Comparison of ENCODE assay signal across 1 cellular context in the genomic region with DNA sequence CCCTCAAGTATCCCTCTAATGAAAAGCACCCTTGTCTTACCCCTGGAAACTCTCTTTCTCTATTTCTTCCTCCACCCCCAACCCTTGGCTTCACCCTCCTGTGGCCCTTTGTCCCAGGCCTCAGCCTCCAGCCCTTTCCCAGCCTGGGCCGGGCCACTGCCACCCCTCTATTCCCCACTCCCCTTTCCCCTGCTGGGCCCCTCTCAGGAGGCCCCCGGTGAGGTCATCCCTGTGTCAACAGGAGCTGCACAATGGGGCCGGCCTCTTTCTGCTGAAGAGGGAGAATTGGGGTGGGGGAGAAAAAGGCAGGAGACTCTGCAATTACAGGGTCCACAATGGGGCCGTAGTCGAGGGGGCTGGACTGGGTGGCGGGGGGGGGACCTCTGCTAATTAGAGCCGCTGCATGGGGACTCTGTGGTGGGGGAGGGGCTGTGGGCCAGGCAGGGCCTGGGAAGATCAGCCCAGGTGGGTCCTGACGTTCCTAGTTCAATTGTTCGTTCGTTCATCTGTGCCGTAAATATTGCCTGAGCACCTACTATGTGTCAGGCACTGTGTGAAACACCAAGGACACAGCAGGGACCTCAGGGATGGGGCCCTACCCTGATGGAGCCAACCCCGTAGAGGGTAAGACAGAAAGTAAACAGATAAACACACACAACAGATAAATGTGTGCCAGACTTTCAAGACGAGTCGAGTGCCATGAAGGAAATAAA.
TF ChIP-seq lines count a peak whose summit lies in the region.

No MANE protein-coding gene starts in this region.

TF ChIP-seq in HepG2, 621 proteins besides CTCF, POLR2A, EP300 and RAD21 (continued from another document and continues in another):
- TF ChIP-seq, protein P1, sequence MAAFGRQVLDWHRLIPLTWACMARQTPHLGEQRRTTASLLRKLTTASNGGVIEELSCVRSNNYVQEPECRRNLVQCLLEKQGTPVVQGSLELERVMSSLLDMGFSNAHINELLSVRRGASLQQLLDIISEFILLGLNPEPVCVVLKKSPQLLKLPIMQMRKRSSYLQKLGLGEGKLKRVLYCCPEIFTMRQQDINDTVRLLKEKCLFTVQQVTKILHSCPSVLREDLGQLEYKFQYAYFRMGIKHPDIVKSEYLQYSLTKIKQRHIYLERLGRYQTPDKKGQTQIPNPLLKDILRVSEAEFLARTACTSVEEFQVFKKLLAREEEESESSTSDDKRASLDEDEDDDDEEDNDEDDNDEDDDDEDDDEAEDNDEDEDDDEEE (CRISPR knock-in tag; IDR thresholded peaks at IDR 0.05) = no peak
- no peak for TF ChIP-seq TBL1XR1 (IDR thresholded peaks at IDR 0.05; ENCODE audit: borderline replicate concordance, low read length, partially characterized antibody)
- no peak for TF ChIP-seq GABPA (IDR thresholded peaks at IDR 0.05; ENCODE audit: low read depth, low read length)
- no peak for TF ChIP-seq GABPA (CRISPR knock-in tag; IDR thresholded peaks at IDR 0.05; ENCODE audit: low read depth)
- TF ChIP-seq NR1H2 (CRISPR knock-in tag; IDR thresholded peaks at IDR 0.05; ENCODE audit: borderline replicate concordance, low read depth) = no peak
- no peak for TF ChIP-seq ZNF570 (CRISPR knock-in tag; IDR thresholded peaks at IDR 0.05; ENCODE audit: borderline replicate concordance)
- TF ChIP-seq, protein P2, sequence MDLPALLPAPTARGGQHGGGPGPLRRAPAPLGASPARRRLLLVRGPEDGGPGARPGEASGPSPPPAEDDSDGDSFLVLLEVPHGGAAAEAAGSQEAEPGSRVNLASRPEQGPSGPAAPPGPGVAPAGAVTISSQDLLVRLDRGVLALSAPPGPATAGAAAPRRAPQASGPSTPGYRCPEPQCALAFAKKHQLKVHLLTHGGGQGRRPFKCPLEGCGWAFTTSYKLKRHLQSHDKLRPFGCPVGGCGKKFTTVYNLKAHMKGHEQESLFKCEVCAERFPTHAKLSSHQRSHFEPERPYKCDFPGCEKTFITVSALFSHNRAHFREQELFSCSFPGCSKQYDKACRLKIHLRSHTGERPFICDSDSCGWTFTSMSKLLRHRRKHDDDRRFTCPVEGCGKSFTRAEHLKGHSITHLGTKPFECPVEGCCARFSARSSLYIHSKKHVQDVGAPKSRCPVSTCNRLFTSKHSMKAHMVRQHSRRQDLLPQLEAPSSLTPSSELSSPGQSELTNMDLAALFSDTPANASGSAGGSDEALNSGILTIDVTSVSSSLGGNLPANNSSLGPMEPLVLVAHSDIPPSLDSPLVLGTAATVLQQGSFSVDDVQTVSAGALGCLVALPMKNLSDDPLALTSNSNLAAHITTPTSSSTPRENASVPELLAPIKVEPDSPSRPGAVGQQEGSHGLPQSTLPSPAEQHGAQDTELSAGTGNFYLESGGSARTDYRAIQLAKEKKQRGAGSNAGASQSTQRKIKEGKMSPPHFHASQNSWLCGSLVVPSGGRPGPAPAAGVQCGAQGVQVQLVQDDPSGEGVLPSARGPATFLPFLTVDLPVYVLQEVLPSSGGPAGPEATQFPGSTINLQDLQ (CRISPR knock-in tag; IDR thresholded peaks at IDR 0.05) = no peak
- no peak for TF ChIP-seq SATB2 (CRISPR knock-in tag; IDR thresholded peaks at IDR 0.05)
- TF ChIP-seq JUND (CRISPR knock-in tag; IDR thresholded peaks at IDR 0.05) = peak; percentile 98
- TF ChIP-seq ZNF577 (CRISPR knock-in tag; IDR thresholded peaks at IDR 0.05; ENCODE audit: borderline replicate concordance, low read depth) = no peak
- no peak for TF ChIP-seq ZFP36L2 (CRISPR knock-in tag; IDR thresholded peaks at IDR 0.05)
- TF ChIP-seq, protein P3, sequence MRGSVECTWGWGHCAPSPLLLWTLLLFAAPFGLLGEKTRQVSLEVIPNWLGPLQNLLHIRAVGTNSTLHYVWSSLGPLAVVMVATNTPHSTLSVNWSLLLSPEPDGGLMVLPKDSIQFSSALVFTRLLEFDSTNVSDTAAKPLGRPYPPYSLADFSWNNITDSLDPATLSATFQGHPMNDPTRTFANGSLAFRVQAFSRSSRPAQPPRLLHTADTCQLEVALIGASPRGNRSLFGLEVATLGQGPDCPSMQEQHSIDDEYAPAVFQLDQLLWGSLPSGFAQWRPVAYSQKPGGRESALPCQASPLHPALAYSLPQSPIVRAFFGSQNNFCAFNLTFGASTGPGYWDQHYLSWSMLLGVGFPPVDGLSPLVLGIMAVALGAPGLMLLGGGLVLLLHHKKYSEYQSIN (CRISPR knock-in tag; IDR thresholded peaks at IDR 0.05; ENCODE audit: borderline replicate concordance) = no peak
- TF ChIP-seq, protein P4, sequence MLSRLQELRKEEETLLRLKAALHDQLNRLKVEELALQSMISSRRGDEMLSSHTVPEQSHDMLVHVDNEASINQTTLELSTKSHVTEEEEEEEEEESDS (CRISPR knock-in tag; IDR thresholded peaks at IDR 0.05; ENCODE audit: borderline replicate concordance) = no peak
- TF ChIP-seq, protein P5, sequence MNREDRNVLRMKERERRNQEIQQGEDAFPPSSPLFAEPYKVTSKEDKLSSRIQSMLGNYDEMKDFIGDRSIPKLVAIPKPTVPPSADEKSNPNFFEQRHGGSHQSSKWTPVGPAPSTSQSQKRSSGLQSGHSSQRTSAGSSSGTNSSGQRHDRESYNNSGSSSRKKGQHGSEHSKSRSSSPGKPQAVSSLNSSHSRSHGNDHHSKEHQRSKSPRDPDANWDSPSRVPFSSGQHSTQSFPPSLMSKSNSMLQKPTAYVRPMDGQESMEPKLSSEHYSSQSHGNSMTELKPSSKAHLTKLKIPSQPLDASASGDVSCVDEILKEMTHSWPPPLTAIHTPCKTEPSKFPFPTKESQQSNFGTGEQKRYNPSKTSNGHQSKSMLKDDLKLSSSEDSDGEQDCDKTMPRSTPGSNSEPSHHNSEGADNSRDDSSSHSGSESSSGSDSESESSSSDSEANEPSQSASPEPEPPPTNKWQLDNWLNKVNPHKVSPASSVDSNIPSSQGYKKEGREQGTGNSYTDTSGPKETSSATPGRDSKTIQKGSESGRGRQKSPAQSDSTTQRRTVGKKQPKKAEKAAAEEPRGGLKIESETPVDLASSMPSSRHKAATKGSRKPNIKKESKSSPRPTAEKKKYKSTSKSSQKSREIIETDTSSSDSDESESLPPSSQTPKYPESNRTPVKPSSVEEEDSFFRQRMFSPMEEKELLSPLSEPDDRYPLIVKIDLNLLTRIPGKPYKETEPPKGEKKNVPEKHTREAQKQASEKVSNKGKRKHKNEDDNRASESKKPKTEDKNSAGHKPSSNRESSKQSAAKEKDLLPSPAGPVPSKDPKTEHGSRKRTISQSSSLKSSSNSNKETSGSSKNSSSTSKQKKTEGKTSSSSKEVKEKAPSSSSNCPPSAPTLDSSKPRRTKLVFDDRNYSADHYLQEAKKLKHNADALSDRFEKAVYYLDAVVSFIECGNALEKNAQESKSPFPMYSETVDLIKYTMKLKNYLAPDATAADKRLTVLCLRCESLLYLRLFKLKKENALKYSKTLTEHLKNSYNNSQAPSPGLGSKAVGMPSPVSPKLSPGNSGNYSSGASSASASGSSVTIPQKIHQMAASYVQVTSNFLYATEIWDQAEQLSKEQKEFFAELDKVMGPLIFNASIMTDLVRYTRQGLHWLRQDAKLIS (CRISPR knock-in tag; IDR thresholded peaks at IDR 0.05) = no peak
- TF ChIP-seq, protein P6, sequence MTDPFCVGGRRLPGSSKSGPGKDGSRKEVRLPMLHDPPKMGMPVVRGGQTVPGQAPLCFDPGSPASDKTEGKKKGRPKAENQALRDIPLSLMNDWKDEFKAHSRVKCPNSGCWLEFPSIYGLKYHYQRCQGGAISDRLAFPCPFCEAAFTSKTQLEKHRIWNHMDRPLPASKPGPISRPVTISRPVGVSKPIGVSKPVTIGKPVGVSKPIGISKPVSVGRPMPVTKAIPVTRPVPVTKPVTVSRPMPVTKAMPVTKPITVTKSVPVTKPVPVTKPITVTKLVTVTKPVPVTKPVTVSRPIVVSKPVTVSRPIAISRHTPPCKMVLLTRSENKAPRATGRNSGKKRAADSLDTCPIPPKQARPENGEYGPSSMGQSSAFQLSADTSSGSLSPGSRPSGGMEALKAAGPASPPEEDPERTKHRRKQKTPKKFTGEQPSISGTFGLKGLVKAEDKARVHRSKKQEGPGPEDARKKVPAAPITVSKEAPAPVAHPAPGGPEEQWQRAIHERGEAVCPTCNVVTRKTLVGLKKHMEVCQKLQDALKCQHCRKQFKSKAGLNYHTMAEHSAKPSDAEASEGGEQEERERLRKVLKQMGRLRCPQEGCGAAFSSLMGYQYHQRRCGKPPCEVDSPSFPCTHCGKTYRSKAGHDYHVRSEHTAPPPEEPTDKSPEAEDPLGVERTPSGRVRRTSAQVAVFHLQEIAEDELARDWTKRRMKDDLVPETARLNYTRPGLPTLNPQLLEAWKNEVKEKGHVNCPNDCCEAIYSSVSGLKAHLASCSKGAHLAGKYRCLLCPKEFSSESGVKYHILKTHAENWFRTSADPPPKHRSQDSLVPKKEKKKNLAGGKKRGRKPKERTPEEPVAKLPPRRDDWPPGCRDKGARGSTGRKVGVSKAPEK (CRISPR knock-in tag; IDR thresholded peaks at IDR 0.05; ENCODE audit: borderline replicate concordance) = no peak
- TF ChIP-seq FOSL1 (CRISPR knock-in tag; IDR thresholded peaks at IDR 0.05; ENCODE audit: borderline replicate concordance) = peak; percentile 52; the same call in 1 of the 2 replicates
- TF ChIP-seq ZNF780A (CRISPR knock-in tag; IDR thresholded peaks at IDR 0.05) = no peak
- TF ChIP-seq ZNF616 (CRISPR knock-in tag; IDR thresholded peaks at IDR 0.05; ENCODE audit: low read depth) = no peak
- TF ChIP-seq, protein P7, sequence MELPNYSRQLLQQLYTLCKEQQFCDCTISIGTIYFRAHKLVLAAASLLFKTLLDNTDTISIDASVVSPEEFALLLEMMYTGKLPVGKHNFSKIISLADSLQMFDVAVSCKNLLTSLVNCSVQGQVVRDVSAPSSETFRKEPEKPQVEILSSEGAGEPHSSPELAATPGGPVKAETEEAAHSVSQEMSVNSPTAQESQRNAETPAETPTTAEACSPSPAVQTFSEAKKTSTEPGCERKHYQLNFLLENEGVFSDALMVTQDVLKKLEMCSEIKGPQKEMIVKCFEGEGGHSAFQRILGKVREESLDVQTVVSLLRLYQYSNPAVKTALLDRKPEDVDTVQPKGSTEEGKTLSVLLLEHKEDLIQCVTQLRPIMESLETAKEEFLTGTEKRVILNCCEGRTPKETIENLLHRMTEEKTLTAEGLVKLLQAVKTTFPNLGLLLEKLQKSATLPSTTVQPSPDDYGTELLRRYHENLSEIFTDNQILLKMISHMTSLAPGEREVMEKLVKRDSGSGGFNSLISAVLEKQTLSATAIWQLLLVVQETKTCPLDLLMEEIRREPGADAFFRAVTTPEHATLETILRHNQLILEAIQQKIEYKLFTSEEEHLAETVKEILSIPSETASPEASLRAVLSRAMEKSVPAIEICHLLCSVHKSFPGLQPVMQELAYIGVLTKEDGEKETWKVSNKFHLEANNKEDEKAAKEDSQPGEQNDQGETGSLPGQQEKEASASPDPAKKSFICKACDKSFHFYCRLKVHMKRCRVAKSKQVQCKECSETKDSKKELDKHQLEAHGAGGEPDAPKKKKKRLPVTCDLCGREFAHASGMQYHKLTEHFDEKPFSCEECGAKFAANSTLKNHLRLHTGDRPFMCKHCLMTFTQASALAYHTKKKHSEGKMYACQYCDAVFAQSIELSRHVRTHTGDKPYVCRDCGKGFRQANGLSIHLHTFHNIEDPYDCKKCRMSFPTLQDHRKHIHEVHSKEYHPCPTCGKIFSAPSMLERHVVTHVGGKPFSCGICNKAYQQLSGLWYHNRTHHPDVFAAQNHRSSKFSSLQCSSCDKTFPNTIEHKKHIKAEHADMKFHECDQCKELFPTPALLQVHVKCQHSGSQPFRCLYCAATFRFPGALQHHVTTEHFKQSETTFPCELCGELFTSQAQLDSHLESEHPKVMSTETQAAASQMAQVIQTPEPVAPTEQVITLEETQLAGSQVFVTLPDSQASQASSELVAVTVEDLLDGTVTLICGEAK (IDR thresholded peaks at IDR 0.05) = no peak
- TF ChIP-seq, protein P7 (CRISPR knock-in tag; IDR thresholded peaks at IDR 0.05) = no peak
- no peak for TF ChIP-seq YEATS4 (CRISPR knock-in tag; IDR thresholded peaks at IDR 0.05; ENCODE audit: borderline replicate concordance)
- TF ChIP-seq, protein P8, sequence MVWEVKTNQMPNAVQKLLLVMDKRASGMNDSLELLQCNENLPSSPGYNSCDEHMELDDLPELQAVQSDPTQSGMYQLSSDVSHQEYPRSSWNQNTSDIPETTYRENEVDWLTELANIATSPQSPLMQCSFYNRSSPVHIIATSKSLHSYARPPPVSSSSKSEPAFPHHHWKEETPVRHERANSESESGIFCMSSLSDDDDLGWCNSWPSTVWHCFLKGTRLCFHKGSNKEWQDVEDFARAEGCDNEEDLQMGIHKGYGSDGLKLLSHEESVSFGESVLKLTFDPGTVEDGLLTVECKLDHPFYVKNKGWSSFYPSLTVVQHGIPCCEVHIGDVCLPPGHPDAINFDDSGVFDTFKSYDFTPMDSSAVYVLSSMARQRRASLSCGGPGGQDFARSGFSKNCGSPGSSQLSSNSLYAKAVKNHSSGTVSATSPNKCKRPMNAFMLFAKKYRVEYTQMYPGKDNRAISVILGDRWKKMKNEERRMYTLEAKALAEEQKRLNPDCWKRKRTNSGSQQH (CRISPR knock-in tag; IDR thresholded peaks at IDR 0.05; ENCODE audit: low read depth) = no peak
- TF ChIP-seq GPN1 (CRISPR knock-in tag; IDR thresholded peaks at IDR 0.05; ENCODE audit: borderline replicate concordance) = no peak
